ENCODE assay signal across 8 cellular contexts in the genomic region with DNA sequence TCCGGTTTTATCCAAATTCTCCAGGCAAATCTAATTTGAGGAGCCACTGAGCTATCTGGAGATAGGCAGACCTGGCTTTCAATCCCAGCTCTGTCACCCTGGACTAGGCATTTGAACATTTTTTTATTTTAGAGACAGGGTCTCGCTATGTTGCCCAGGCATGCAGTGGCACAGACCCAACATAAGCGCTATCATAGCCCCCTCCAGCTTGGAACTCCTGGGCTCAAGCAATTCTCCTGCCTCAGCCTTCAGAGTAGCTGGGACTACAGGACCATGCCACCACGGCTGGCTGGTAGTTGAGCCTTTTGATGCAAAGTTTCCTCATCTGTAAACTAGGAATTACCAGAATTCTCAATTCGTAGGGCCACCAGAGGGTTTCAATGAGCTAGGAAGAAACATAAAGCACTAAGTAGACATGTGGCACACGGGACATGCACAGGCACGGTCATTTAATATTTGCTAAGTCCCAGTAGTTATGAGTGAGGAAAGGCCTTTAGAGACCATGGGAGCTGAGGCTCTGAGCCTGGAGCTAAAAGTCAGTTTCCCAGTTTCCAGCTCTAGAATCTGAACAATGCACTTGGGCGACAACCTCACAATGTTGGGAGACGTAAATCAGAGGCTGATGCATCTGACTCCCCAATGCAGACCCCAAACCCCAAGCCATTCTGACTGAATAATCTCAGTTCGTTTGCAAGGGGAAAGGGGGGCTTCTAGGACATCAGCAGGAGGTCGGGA. TPM values are rescaled to one million over a fixed set of nuclear protein-coding genes. Genes with fewer than 3 reads are reported as not detected.
DNase-seq lines count a peak whose midpoint lies in the region; TF ChIP-seq lines count a peak whose summit lies in the region.

No MANE protein-coding gene starts in this region.

- H3K4me1 ChIP-seq in NT2/D1 (ENCODE audit: insufficient read depth, insufficient read length) (peaks cover 26% of the 10 kb centered on the region), endocrine pancreas (ENCODE audit: control insufficient read depth, insufficient read depth, low read length) (no peaks in the 10 kb centered on the region)

- H3K27me3 Mint-ChIP-seq in nephron (ENCODE audit: low read depth) = no peaks in the 10 kb centered on the region

- POLR2A ChIA-PET in BJ (lab: Charles Lee) = no interaction called here

- TF ChIP-seq CTCF in BJ (IDR thresholded peaks at IDR 0.05; ENCODE audit: insufficient read depth, low read depth, low read length) = no peak
- TF ChIP-seq CTCF in nephron (IDR thresholded peaks at IDR 0.05; ENCODE audit: unreplicated experiment in 3 of 3) = no peak

- H3K9ac ChIP-seq in NT2/D1 (ENCODE audit: insufficient read length, low read depth) (peak overlapping the region; percentile 92), endocrine pancreas (ENCODE audit: control insufficient read depth, insufficient read depth, low read length) (peak overlapping the region; percentile 85)

- peak overlapping the region; percentile 99 for H3K27ac Mint-ChIP-seq in nephron

- peak overlapping the region; percentile 95 to 100 (median 97) for H3K4me3 Mint-ChIP-seq in nephron

- CTCF ChIA-PET in BJ (lab: Yijun Ruan, JAX) = interaction anchor here (0.9 kb wide), 1 partner anchor 92 kb away, joined by 5 read pairs; no protein-coding TSS in a partner anchor

- H3K9me3 ChIP-seq in NT2/D1 (ENCODE audit: insufficient read depth, low read length) = no peaks in the 10 kb centered on the region
- H3K9me3 ChIP-seq in endocrine pancreas (ENCODE audit: control insufficient read depth, low read length) = no peaks in the 10 kb centered on the region

- no peak for DNase-seq in BJ (ENCODE audit: low read depth)
- no peak for DNase-seq in NT2/D1 (ENCODE audit: low read depth, low spot score)
- DNase-seq in NCI-H2171 (lab: John Stamatoyannopoulos, UW) = no peak
- DNase-seq in SHP77 treated with DMSO at 0.1 percent for 48 hours (lab: John Stamatoyannopoulos, UW) = no peak
- DNase-seq in NCI-H1436 treated with DMSO at 0.1 percent for 48 hours (lab: John Stamatoyannopoulos, UW) = no peak
- DNase-seq in activated effector memory CD4-positive, alpha-beta T cell treated with anti-CD3 and anti-CD28 coated beads, Interleukin-2, amount 50 U/mL, for 16 hours = no peak

- peak overlapping the region; percentile 76 for H3K4me3 ChIP-seq in BJ (ENCODE audit: low read depth, low read length)
- peak overlapping the region; percentile 97 for H3K4me3 ChIP-seq in NT2/D1 (ENCODE audit: insufficient read length, low read depth)
- peak overlapping the region; percentile 36 for H3K4me3 ChIP-seq in endocrine pancreas (ENCODE audit: control insufficient read depth, insufficient read depth, low read length)

- peaks cover 24% of the 10 kb centered on the region for H3K36me3 ChIP-seq in BJ (ENCODE audit: control insufficient read depth, insufficient read depth, low read length)
- H3K36me3 ChIP-seq in NT2/D1 (ENCODE audit: insufficient read depth, insufficient read length, low read length) = peaks cover 52% of the 10 kb centered on the region
- H3K36me3 ChIP-seq in endocrine pancreas (ENCODE audit: control insufficient read depth, insufficient read depth, low read length) = peaks cover 3% of the 10 kb centered on the region

- no peaks in the 10 kb centered on the region for H3K9me3 Mint-ChIP-seq in nephron

- H3K27me3 ChIP-seq in BJ (ENCODE audit: control insufficient read depth, insufficient read depth, low read length) (no peaks in the 10 kb centered on the region; the same call in 1 of the 2 replicates), NT2/D1 (ENCODE audit: insufficient read depth, insufficient read length) (no peaks in the 10 kb centered on the region), endocrine pancreas (ENCODE audit: control insufficient read depth, insufficient read depth, low read length) (no peaks in the 10 kb centered on the region)

- H3K4me1 Mint-ChIP-seq in nephron = peaks cover 30% of the 10 kb centered on the region

- peaks cover 28% of the 10 kb centered on the region for H3K36me3 Mint-ChIP-seq in nephron (ENCODE audit: low read depth)

RNA-seq across cellular contexts. Expression of a gene that starts 1.1 kb away (rescaled TPM):
- 212 and 215 TPM in 2 replicates for polyA plus RNA-seq in BJ (2011; rRNA removed)
- 70.8 and 133 TPM in 2 replicates for polyA minus RNA-seq in BJ (2011; rRNA and poly(A)+ RNA removed)

RNA-seq across cellular contexts. Expression of a gene that starts 11.4 kb away (rescaled TPM):
- not detected in 2 replicates for polyA plus RNA-seq in BJ (2011; rRNA removed)
- not detected in 2 replicates for polyA minus RNA-seq in BJ (2011; rRNA and poly(A)+ RNA removed)

RNA-seq across cellular contexts. Expression of a gene that starts 22.3 kb away (rescaled TPM):
- not detected in 2 replicates for polyA plus RNA-seq in BJ (2011; rRNA removed)
- polyA minus RNA-seq in BJ (2011; rRNA and poly(A)+ RNA removed) = not detected in 2 replicates

RNA-seq across cellular contexts. Expression of a gene that starts 23.5 kb away (rescaled TPM):
- polyA plus RNA-seq in BJ (2011; rRNA removed) = 72.6 and 105 TPM in 2 replicates
- polyA minus RNA-seq in BJ (2011; rRNA and poly(A)+ RNA removed) = 123 and 181 TPM in 2 replicates

RNA-seq across cellular contexts. Expression of a gene that starts 41.1 kb away (rescaled TPM):
- 0.13 TPM in 1 of 2 replicates, not detected in the other for polyA plus RNA-seq in BJ (2011; rRNA removed)
- polyA minus RNA-seq in BJ (2011; rRNA and poly(A)+ RNA removed) = 0.19 TPM in 1 of 2 replicates, not detected in the other

Comparison
In these comparisons a context has a peak if more than half of its experiments do, and no peak if none do; other contexts are left out.
1. H3K4me3 ChIP-seq: peak in every context shown above with its lines; median percentile 97 in NT2/D1; 76 in BJ; 36 in endocrine pancreas.